In genomic region chr10:88418871-88419270, GRCh38 we compare ENCODE assay signal across 20 cellular contexts.
DNase-seq lines count a peak whose midpoint lies in the region; ATAC-seq and TF ChIP-seq lines count a peak whose summit lies in the region.
"Had no signal": no experiment of that assay in that cellular context is flagged by ENCODE, and none has a peak within 500 bp of the region (broad histone marks: within the 10 kb centered on the region; RNA-seq: fewer than 3 reads in every experiment).

No MANE protein-coding gene starts in this region.

- H3K27me3 ChIP-seq in GM23338 (ENCODE audit: insufficient read depth) (no peaks in the 10 kb centered on the region), endodermal cell (ENCODE audit: control insufficient read depth, insufficient read depth, low read length, poor library complexity, severe bottlenecking) (no peaks in the 10 kb centered on the region), mesendoderm (ENCODE audit: insufficient read depth, low read length, poor library complexity) (no peaks in the 10 kb centered on the region)
- H3K27me3 ChIP-seq: BE2C; BLaER1 treated with 17β-estradiol and CSF1 and Interleukin-3, amounts not matched to agents 10 nM and 100 nM had no signal

- H3K27ac ChIP-seq in GM23338 (ENCODE audit: low read depth) = no peak overlapping the region
- no peak overlapping the region for H3K27ac ChIP-seq in endodermal cell (ENCODE audit: low read depth, low read length)
- H3K27ac ChIP-seq in mesendoderm (ENCODE audit: low read depth, low read length) = no peak overlapping the region
- H3K27ac ChIP-seq: A549; BLaER1 treated with 17β-estradiol and CSF1 and Interleukin-3, amounts not matched to agents 10 nM and 100 nM had no signal

- no peak for TF ChIP-seq CTCF in GM23338 (conservative IDR thresholded peaks at IDR 0.05; ENCODE audit: low read depth in 2 of 2)
- TF ChIP-seq CTCF in endodermal cell (conservative IDR thresholded peaks at IDR 0.05) = no peak

- H4K20me1 ChIP-seq in GM23338 (replicated peaks; ENCODE audit: insufficient read depth) = no peaks in the 10 kb centered on the region
- H4K20me1 ChIP-seq: BLaER1 treated with 17β-estradiol and CSF1 and Interleukin-3, amounts not matched to agents 10 nM and 100 nM had no signal

- H3K36me3 Mint-ChIP-seq in GM23338 (ENCODE audit: low read depth) (no peaks in the 10 kb centered on the region), endodermal cell (ENCODE audit: low read depth) (no peaks in the 10 kb centered on the region)
- H3K36me3 Mint-ChIP-seq: CD14-positive monocyte; CD8-positive, alpha-beta memory T cell had no signal

- H3K4ac ChIP-seq in mesendoderm (ENCODE audit: low read depth, low read length) = no peak overlapping the region

- H3F3A ChIP-seq in GM23338 (replicated peaks; ENCODE audit: low read depth) = no peaks in the 10 kb centered on the region

- H3K4me2 ChIP-seq in GM23338 (no peak overlapping the region), mesendoderm (ENCODE audit: low read length) (no peak overlapping the region)
- H3K4me2 ChIP-seq: A549; BLaER1 treated with 17β-estradiol and CSF1 and Interleukin-3, amounts not matched to agents 10 nM and 100 nM had no signal

- no peak overlapping the region for H2BK15ac ChIP-seq in mesendoderm (replicated peaks; ENCODE audit: low read depth)

- no peaks in the 10 kb centered on the region for H3K79me1 ChIP-seq in mesendoderm (ENCODE audit: low read length)

- H2BK5ac ChIP-seq in mesendoderm (ENCODE audit: low read length) = no peak overlapping the region

- peak; percentile 55 for ATAC-seq in GM23338
- no peak for ATAC-seq in GM19395 (IDR thresholded peaks at IDR 0.05; ENCODE audit: unreplicated experiment)
- ATAC-seq: A549, HCT116 had no signal

- H3K4me1 ChIP-seq in GM23338 (ENCODE audit: insufficient read depth) = peaks cover 13% of the 10 kb centered on the region; the same call in 1 of the 2 replicates
- H3K4me1 ChIP-seq in endodermal cell (ENCODE audit: control insufficient read depth, insufficient read depth, low read length) = no peaks in the 10 kb centered on the region
- peaks cover 5% of the 10 kb centered on the region for H3K4me1 ChIP-seq in mesendoderm (ENCODE audit: control insufficient read depth, low read depth, low read length)
- H3K4me1 ChIP-seq: A549, BE2C had no signal

- WGBS in endodermal cell (ENCODE audit: insufficient coverage in 1 of 2, insufficient read length in 1 of 2), 2 experiments = 71 to 96% methylated on average over 1 of the region's 1 CpG
- no CpG with 5 or more reads among the region's 1 CpG for WGBS in mesendoderm (ENCODE audit: extremely low coverage, insufficient coverage, low lambda C conversion rate)

- H3K23ac ChIP-seq in mesendoderm (ENCODE audit: low read length) = no peak overlapping the region

- H3K79me2 ChIP-seq in GM23338 (replicated peaks; ENCODE audit: insufficient read depth) = no peaks in the 10 kb centered on the region
- no peaks in the 10 kb centered on the region for H3K79me2 ChIP-seq in mesendoderm (ENCODE audit: control insufficient read depth, insufficient read depth, low read length)

- H2AK5ac ChIP-seq in mesendoderm (ENCODE audit: low read length) = no peak overlapping the region

- H3K27me3 Mint-ChIP-seq in GM23338 (ENCODE audit: insufficient read depth, low read depth, poor library complexity) = no peaks in the 10 kb centered on the region
- H3K27me3 Mint-ChIP-seq in endodermal cell (ENCODE audit: insufficient read depth) = peaks cover 4% of the 10 kb centered on the region
- H3K27me3 Mint-ChIP-seq: CD4-positive, alpha-beta T cell had no signal

- H3K36me3 ChIP-seq in GM23338 (ENCODE audit: insufficient read depth) = no peaks in the 10 kb centered on the region
- H3K36me3 ChIP-seq in endodermal cell (ENCODE audit: control insufficient read depth, insufficient read depth, low read length) = no peaks in the 10 kb centered on the region
- H3K36me3 ChIP-seq in mesendoderm (ENCODE audit: control insufficient read depth, insufficient read depth, low read length) = no peaks in the 10 kb centered on the region
- H3K36me3 ChIP-seq: BE2C; BLaER1 treated with 17β-estradiol and CSF1 and Interleukin-3, amounts not matched to agents 10 nM and 100 nM had no signal

- no peak overlapping the region for H2AFZ ChIP-seq in GM23338

- no peak overlapping the region for H4K8ac ChIP-seq in mesendoderm (ENCODE audit: low read depth, low read length)

- H3K4me3 Mint-ChIP-seq in GM23338 (no peak overlapping the region), endodermal cell (no peak overlapping the region)
- H3K4me3 Mint-ChIP-seq: CD14-positive monocyte; CD4-positive, alpha-beta T cell; CD8-positive, alpha-beta memory T cell had no signal

- H2BK120ac ChIP-seq in mesendoderm (ENCODE audit: low read depth, low read length) = no peak overlapping the region

- no peaks in the 10 kb centered on the region for H3K9me3 Mint-ChIP-seq in GM23338
- no peaks in the 10 kb centered on the region for H3K9me3 Mint-ChIP-seq in endodermal cell
- H3K9me3 Mint-ChIP-seq: CD4-positive, alpha-beta T cell; CD8-positive, alpha-beta memory T cell had no signal

- H4K5ac ChIP-seq in mesendoderm (ENCODE audit: low read length) = no peak overlapping the region

- H3K4me3 ChIP-seq in GM23338 (no peak overlapping the region), endodermal cell (ENCODE audit: low read length) (no peak overlapping the region), mesendoderm (ENCODE audit: low read length) (no peak overlapping the region)
- H3K4me3 ChIP-seq: A549; BLaER1 treated with 17β-estradiol and CSF1 and Interleukin-3, amounts not matched to agents 10 nM and 100 nM had no signal

- H3K18ac ChIP-seq in mesendoderm (ENCODE audit: low read length) = no peak overlapping the region

- H3K4me1 Mint-ChIP-seq in GM23338 = peaks cover 26% of the 10 kb centered on the region
- H3K4me1 Mint-ChIP-seq in endodermal cell = peaks cover 5% of the 10 kb centered on the region
- H3K4me1 Mint-ChIP-seq: CD8-positive, alpha-beta memory T cell had no signal

- H3K27ac Mint-ChIP-seq in GM23338 (no peak overlapping the region), endodermal cell (no peak overlapping the region)
- H3K27ac Mint-ChIP-seq: CD14-positive monocyte; CD4-positive, alpha-beta T cell; CD8-positive, alpha-beta memory T cell had no signal

- H3K56ac ChIP-seq in mesendoderm (ENCODE audit: low read length) = no peak overlapping the region

- H3K9ac ChIP-seq in endodermal cell (ENCODE audit: extremely low read depth, low read length, poor library complexity, severe bottlenecking) = no peak overlapping the region
- H3K9ac ChIP-seq in mesendoderm (ENCODE audit: low read length) = no peak overlapping the region
- H3K9ac ChIP-seq: BLaER1 treated with 17β-estradiol and CSF1 and Interleukin-3, amounts not matched to agents 10 nM and 100 nM had no signal

- no peak for DNase-seq in GM23338 (ENCODE audit: low spot score)
- DNase-seq in endodermal cell = peak; percentile 42
- peak; percentile 28 for DNase-seq in mesendoderm
- DNase-seq in NCI-H2081 treated with DMSO at 0.1 percent for 48 hours (lab: John Stamatoyannopoulos, UW) = no peak
- DNase-seq in NCI-H69 (lab: John Stamatoyannopoulos, UW) = no peak
- DNase-seq: 8988T; ACHN; AML-193; BE2C; CD4-positive, alpha-beta T cell; CD8-positive, alpha-beta memory T cell; DMS 273 treated with DMSO at 0.1 percent for 48 hours; DMS79; GF-D8; H7 had no signal

- no peaks in the 10 kb centered on the region for H3K9me3 ChIP-seq in endodermal cell (ENCODE audit: control insufficient read depth, low read length)
- H3K9me3 ChIP-seq: A549; BE2C; BLaER1 treated with 17β-estradiol and CSF1 and Interleukin-3, amounts not matched to agents 10 nM and 100 nM had no signal

- no peaks in the 10 kb centered on the region for H3K9me2 ChIP-seq in GM23338 (ENCODE audit: insufficient read depth)

TF ChIP-seq in GM23338, 12 proteins besides CTCF, POLR2A, EP300 and RAD21 (continues in another document):
- TF ChIP-seq NANOG (IDR thresholded peaks at IDR 0.05; ENCODE audit: borderline replicate concordance) (no peak), POLR2AphosphoS5 (IDR thresholded peaks at IDR 0.05; ENCODE audit: low read depth) (no peak), EZH2 (IDR thresholded peaks at IDR 0.05; ENCODE audit: low read depth, unreplicated experiment) (no peak), ZNF331 (CRISPR knock-in tag; IDR thresholded peaks at IDR 0.05; ENCODE audit: low read depth) (no peak), REST (IDR thresholded peaks at IDR 0.05; ENCODE audit: unreplicated experiment) (no peak), CREB1 (CRISPR knock-in tag; IDR thresholded peaks at IDR 0.05; ENCODE audit: low read depth) (no peak)
- TF ChIP-seq, protein P1, sequence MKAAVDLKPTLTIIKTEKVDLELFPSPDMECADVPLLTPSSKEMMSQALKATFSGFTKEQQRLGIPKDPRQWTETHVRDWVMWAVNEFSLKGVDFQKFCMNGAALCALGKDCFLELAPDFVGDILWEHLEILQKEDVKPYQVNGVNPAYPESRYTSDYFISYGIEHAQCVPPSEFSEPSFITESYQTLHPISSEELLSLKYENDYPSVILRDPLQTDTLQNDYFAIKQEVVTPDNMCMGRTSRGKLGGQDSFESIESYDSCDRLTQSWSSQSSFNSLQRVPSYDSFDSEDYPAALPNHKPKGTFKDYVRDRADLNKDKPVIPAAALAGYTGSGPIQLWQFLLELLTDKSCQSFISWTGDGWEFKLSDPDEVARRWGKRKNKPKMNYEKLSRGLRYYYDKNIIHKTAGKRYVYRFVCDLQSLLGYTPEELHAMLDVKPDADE (IDR thresholded peaks at IDR 0.05) = no peak

Comparison
In these comparisons a context has a peak if more than half of its experiments do, and no peak if none do; other contexts are left out.
1. DNase-seq: peak in endodermal cell (single experiment) and mesendoderm (single experiment); none in GM23338 (single experiment), NCI-H2081 treated with DMSO at 0.1 percent for 48 hours (single experiment) and NCI-H69 (single experiment).